ENCODE assay signal across 14 cellular contexts in the genomic region with DNA sequence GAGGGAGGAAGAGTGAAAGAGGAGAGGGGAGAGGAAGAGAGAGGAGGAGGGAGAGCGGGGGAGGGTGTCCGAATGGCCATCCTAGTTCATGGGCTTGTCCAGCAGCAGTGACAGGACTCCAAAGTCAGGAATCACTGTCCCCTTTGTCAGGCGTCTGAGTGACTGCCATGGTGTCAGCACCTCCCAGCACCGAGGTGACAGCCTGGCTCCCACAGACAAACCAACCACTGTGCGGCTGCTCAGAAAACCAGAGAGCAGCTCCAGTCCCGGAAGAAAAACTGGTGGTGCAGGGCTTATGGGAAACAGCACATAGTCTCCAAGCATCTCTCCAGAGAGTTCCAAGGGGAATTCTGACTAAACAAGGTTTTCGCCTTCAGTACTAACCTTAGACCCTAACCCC. TPM values are rescaled to one million over a fixed set of nuclear protein-coding genes. Genes with fewer than 3 reads are reported as not detected.
"Had no signal": no experiment of that assay in that cellular context is flagged by ENCODE, and none has a peak within 500 bp of the region (broad histone marks: within the 10 kb centered on the region; RNA-seq: fewer than 3 reads in every experiment).

No MANE protein-coding gene starts in this region.

- H3K9me3 Mint-ChIP-seq: T-cell had no signal

- H3K27me3 Mint-ChIP-seq: activated naive CD8-positive, alpha-beta T cell treated with anti-CD3 and anti-CD28 coated beads, Interleukin-2, amount 10 ng/mL, durations not matched to agents 7 days and 5 days had no signal

- H3K4me1 Mint-ChIP-seq: activated naive CD8-positive, alpha-beta T cell treated with anti-CD3 and anti-CD28 coated beads, Interleukin-2, amount 10 ng/mL, durations not matched to agents 7 days and 5 days; T-cell had no signal

- H3K27ac Mint-ChIP-seq: activated naive CD8-positive, alpha-beta T cell treated with anti-CD3 and anti-CD28 coated beads, Interleukin-2, amount 10 ng/mL, durations not matched to agents 7 days and 5 days; T-cell had no signal

- ATAC-seq: activated CD4-positive, CD25-positive, alpha-beta regulatory T cell treated with anti-CD3 and anti-CD28 coated beads, Interleukin-2, amount 50 U/mL, for 24 hours; esophagus mucosa; T-cell had no signal

- DNase-seq: activated CD4-positive, alpha-beta T cell treated with anti-CD3 and anti-CD28 coated beads, Interleukin-2, amount 50 U/mL, for 1 hour; activated CD8-positive, alpha-beta memory T cell treated with anti-CD3 and anti-CD28 coated beads for 24 hours; activated naive CD4-positive, alpha-beta T cell; activated naive CD8-positive, alpha-beta T cell treated with anti-CD3 and anti-CD28 coated beads, Interleukin-2, amount 10 ng/mL, durations not matched to agents 7 days and 5 days; SK-N-SH; stimulated activated CD4-positive, alpha-beta T cell treated with anti-CD3 and anti-CD28 coated beads, Interleukin-15, amount 100 ng/mL, for 24 hours; stimulated activated CD4-positive, alpha-beta T cell treated with anti-CD3 and anti-CD28 coated beads, Interleukin-4, amount 100 ng/mL, for 1 hour; stimulated activated naive CD4-positive, alpha-beta T cell; T-cell; T-helper 9 cell; trophoblast cell had no signal

- H3K4me3 Mint-ChIP-seq: activated naive CD8-positive, alpha-beta T cell treated with anti-CD3 and anti-CD28 coated beads, Interleukin-2, amount 10 ng/mL, durations not matched to agents 7 days and 5 days; T-cell had no signal

- H3K36me3 Mint-ChIP-seq: activated naive CD8-positive, alpha-beta T cell treated with anti-CD3 and anti-CD28 coated beads, Interleukin-2, amount 10 ng/mL, durations not matched to agents 7 days and 5 days; T-cell had no signal

RNA-seq across cellular contexts. Expression of a gene that starts 18.9 kb away (rescaled TPM):
- total RNA-seq: myocyte had no signal
